Comparison of ENCODE assay signal across 15 cellular contexts in the genomic region with DNA sequence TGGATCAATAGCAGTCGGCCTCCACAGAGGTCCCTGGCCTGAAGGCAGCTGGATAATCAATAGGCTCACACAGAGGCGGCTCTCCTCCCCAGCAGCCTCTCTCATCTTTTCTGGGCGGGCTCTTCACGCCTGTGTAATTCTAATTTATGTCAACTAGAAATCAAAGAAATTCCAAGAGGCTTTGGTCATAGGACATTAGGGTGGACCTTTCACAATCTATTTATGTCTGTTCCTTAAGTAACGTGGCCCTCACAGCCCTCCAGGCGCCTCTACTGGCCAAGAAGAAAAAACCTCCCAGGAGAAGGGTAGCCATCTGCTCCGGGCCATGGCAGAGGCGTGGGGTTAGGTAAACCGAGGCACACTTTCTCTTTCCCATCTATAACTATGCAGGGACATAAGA.
A peak's percentile ranks its signal among the peaks of the same experiment; 100 is the strongest.
DNase-seq lines count a peak whose midpoint lies in the region; ATAC-seq, FAIRE-seq and TF ChIP-seq lines count a peak whose summit lies in the region.
"Had no signal": no experiment of that assay in that cellular context is flagged by ENCODE, and none has a peak within 500 bp of the region (broad histone marks: within the 10 kb centered on the region; RNA-seq: fewer than 3 reads in every experiment).

No MANE protein-coding gene starts in this region.

- no peaks in the 10 kb centered on the region for H3K23me2 ChIP-seq in H1 (ENCODE audit: low read depth, low read length)

- H3K14ac ChIP-seq in IMR-90 (replicated peaks; ENCODE audit: low read depth, low read length), result no peak overlapping the region
- no peak overlapping the region for H3K14ac ChIP-seq in H1 (ENCODE audit: insufficient read length)

- TF ChIP-seq CTCF in IMR-90 (conservative IDR thresholded peaks at IDR 0.05; ENCODE audit: low read depth, low read length) (peak; percentile 35; the same call in 1 of the 2 replicates), H1 (IDR thresholded peaks at IDR 0.05; ENCODE audit: control extremely low read depth in 1 of 3, insufficient read depth in 1 of 3, low read depth in 1 of 3, low read length in 3 of 3) (peak in 1 of 3 experiments; percentile 17; a peak in 1 of 4 replicates)

- no peak overlapping the region for H3K56ac ChIP-seq in IMR-90 (ENCODE audit: extremely low read depth, insufficient read depth, low read length)
- no peak overlapping the region for H3K56ac ChIP-seq in H1 (replicated peaks; ENCODE audit: insufficient read length, low read depth, low read length)

- POLR2A ChIA-PET in IMR-90 (lab: Charles Lee; ENCODE audit: unreplicated experiment) (interaction anchor here (0.6 kb wide), 1 partner anchor 1818 kb away, joined by 3 read pairs; no protein-coding TSS in a partner anchor), H1 (lab: Charles Lee; ENCODE audit: partially characterized antibody) (no interaction called here)

- H3K27ac ChIP-seq in IMR-90 (ENCODE audit: insufficient read depth, low read length) (no peak overlapping the region), H1 (ENCODE audit: low read depth, low read length) (no peak overlapping the region), mesodermal cell (ENCODE audit: low read depth, low read length, severe bottlenecking) (peak overlapping the region; percentile 60)

- H2BK15ac ChIP-seq in IMR-90 (ENCODE audit: low read depth, low read length) (no peak overlapping the region), H1 (ENCODE audit: low read length) (no peak overlapping the region)

- H3K27me3 ChIP-seq in IMR-90 (ENCODE audit: control insufficient read depth, insufficient read depth, low read length) (no peaks in the 10 kb centered on the region), H1 (replicated peaks in 1 of 4; ENCODE audit: control insufficient read depth in 3 of 4, extremely low read depth in 1 of 4, insufficient read depth in 3 of 4, low read length in 3 of 4) (no peaks in the 10 kb centered on the region)

- H2BK20ac ChIP-seq in IMR-90 (ENCODE audit: low read depth, low read length) (no peak overlapping the region), H1 (ENCODE audit: low read length) (no peak overlapping the region)

- no peak overlapping the region for H3K23ac ChIP-seq in IMR-90 (ENCODE audit: low read depth, low read length)
- H3K23ac ChIP-seq in H1 (ENCODE audit: insufficient read length), result no peak overlapping the region

- CTCF ChIA-PET in IMR-90 (lab: Yijun Ruan, JAX) (interaction anchor here (0.8 kb wide), 1 partner anchor 9 kb away, joined by 3 read pairs; no protein-coding TSS in a partner anchor), H1 (lab: Charles Lee; ENCODE audit: partially characterized antibody) (interaction anchor here (0.7 to 1.4 kb wide), 4 partner anchors 8 to 16 kb away, joined by 3 to 4 read pairs (median 4); no protein-coding TSS in a partner anchor)

- H3K4me3 ChIP-seq in IMR-90 (ENCODE audit: insufficient read depth, low read depth, low read length), result no peak overlapping the region
- H3K4me3 ChIP-seq in H1 (ENCODE audit: extremely low read depth in 1 of 4, insufficient read depth in 2 of 4, low read depth in 3 of 4, low read length in 4 of 4), result no peak overlapping the region
- no peak overlapping the region for H3K4me3 ChIP-seq in mesodermal cell (ENCODE audit: extremely low read depth, insufficient read depth, low read length, poor library complexity, severe bottlenecking)
- H3K4me3 ChIP-seq: lung had no signal

- no peak overlapping the region for H2BK12ac ChIP-seq in H1 (ENCODE audit: low read depth, low read length)

- DNase-seq in ACHN, result peak; percentile 25
- DNase-seq in IMR-90, result peak; percentile 59
- no peak for DNase-seq in H1 (ENCODE audit: low read depth in 1 of 2, low spot score in 2 of 2)
- no peak for DNase-seq in NCI-H526 treated with DMSO at 0.1 percent for 48 hours (lab: John Stamatoyannopoulos, UW)
- DNase-seq in stimulated activated CD4-positive, alpha-beta T cell treated with anti-CD3 and anti-CD28 coated beads, Interleukin-1b, Interleukin-23, amount 100 ng/mL, for 48 hours, result no peak
- DNase-seq: activated CD4-positive, alpha-beta T cell treated with anti-CD3 and anti-CD28 coated beads for 1 hour; DMS79 treated with DMSO at 0.1 percent for 48 hours; NCI-H2227 treated with DMSO at 0.1 percent for 48 hours; posterior cingulate gyrus; SHP77 treated with DMSO at 0.1 percent for 48 hours had no signal

- intact Hi-C loops in IMR-90 (cut with micrococcal nuclease), result no loop called here

- H4K8ac ChIP-seq in IMR-90 (ENCODE audit: low read depth in 2 of 2, low read length in 2 of 2) (peak overlapping the region in 1 of 2 experiments; percentile 35; a peak in 1 of 4 replicates), H1 (ENCODE audit: extremely low read depth, insufficient read depth, low read length) (peak overlapping the region; percentile 52; the same call in 1 of the 2 replicates)

- no peak overlapping the region for H2AK9ac ChIP-seq in IMR-90 (replicated peaks; ENCODE audit: low read depth, low read length, poor library complexity)

- H3K79me1 ChIP-seq in IMR-90 (ENCODE audit: low read depth in 1 of 2, low read length in 2 of 2), result no peaks in the 10 kb centered on the region
- H3K79me1 ChIP-seq in H1 (ENCODE audit: low read depth, low read length), result no peaks in the 10 kb centered on the region

- dilution Hi-C loops in IMR-90 (cut with HindIII; ENCODE audit: low sequenced_read_pairs, unreplicated experiment), result no loop called here

- no peaks in the 10 kb centered on the region; the same call in 1 of the 2 replicates for H3K9me1 ChIP-seq in IMR-90 (ENCODE audit: insufficient read depth, low read length)

- TF ChIP-seq RAD21 in IMR-90 (IDR thresholded peaks at IDR 0.05; ENCODE audit: low read length) (no peak), H1 (IDR thresholded peaks at IDR 0.05 in 1 of 2, conservative IDR thresholded peaks at IDR 0.05 in 1 of 2; ENCODE audit: low read depth in 2 of 2, low read length in 2 of 2) (peak in 1 of 2 experiments; percentile 12; a peak in 1 of 4 replicates)

- H3K4me1 ChIP-seq in IMR-90 (ENCODE audit: control insufficient read depth, insufficient read depth, low read length) (peaks cover 3% of the 10 kb centered on the region; the same call in 1 of the 2 replicates), H1 (replicated peaks in 1 of 4; ENCODE audit: control insufficient read depth in 3 of 4, insufficient read depth in 4 of 4, low read length in 3 of 4) (no peaks in the 10 kb centered on the region; a peak in 1 of 7 replicates), mesodermal cell (ENCODE audit: control insufficient read depth, insufficient read depth, low read length, poor library complexity, severe bottlenecking) (peaks cover 30% of the 10 kb centered on the region)

- no peak for FAIRE-seq in H1 (lab: Jason Lieb, UNC)
- FAIRE-seq: A204.1 had no signal

- no peaks in the 10 kb centered on the region for H4K20me1 ChIP-seq in IMR-90 (ENCODE audit: insufficient read depth, low read length)
- H4K20me1 ChIP-seq in H1 (replicated peaks in 1 of 2; ENCODE audit: control insufficient read depth in 1 of 2, insufficient read depth in 2 of 2, low read length in 2 of 2), result no peaks in the 10 kb centered on the region

- peak overlapping the region; percentile 11 for H2AFZ ChIP-seq in IMR-90 (replicated peaks; ENCODE audit: low read length, poor library complexity)
- H2AFZ ChIP-seq in H1 (ENCODE audit: low read length), result no peak overlapping the region

- no peak overlapping the region for H4K5ac ChIP-seq in IMR-90 (ENCODE audit: low read depth, low read length)
- H4K5ac ChIP-seq in H1 (ENCODE audit: insufficient read length, low read depth, low read length), result no peak overlapping the region

- no peak overlapping the region for H3K9ac ChIP-seq in IMR-90 (ENCODE audit: low read depth, low read length)
- H3K9ac ChIP-seq in H1 (replicated peaks in 1 of 4; ENCODE audit: extremely low read depth in 1 of 4, low read depth in 3 of 4, low read length in 3 of 4), result no peak overlapping the region

- no peaks in the 10 kb centered on the region for H3K79me2 ChIP-seq in H1 (ENCODE audit: control insufficient read depth in 1 of 2, insufficient read depth in 2 of 2, low read length in 2 of 2)

- H2BK120ac ChIP-seq in IMR-90 (ENCODE audit: low read depth, low read length) (no peak overlapping the region), H1 (replicated peaks; ENCODE audit: low read depth, low read length) (no peak overlapping the region)

- no peak overlapping the region for H4K91ac ChIP-seq in IMR-90 (ENCODE audit: insufficient read depth, low read depth, low read length)
- H4K91ac ChIP-seq in H1 (replicated peaks; ENCODE audit: insufficient read length, low read length), result no peak overlapping the region

- no peak for TF ChIP-seq EP300 in H1 (IDR thresholded peaks at IDR 0.05; ENCODE audit: borderline replicate concordance in 1 of 2, low read depth in 2 of 2, low read length in 2 of 2)

- H3K36me3 ChIP-seq in IMR-90 (ENCODE audit: control insufficient read depth, insufficient read depth, low read length), result no peaks in the 10 kb centered on the region
- no peaks in the 10 kb centered on the region for H3K36me3 ChIP-seq in H1 (ENCODE audit: control insufficient read depth in 2 of 4, insufficient read depth in 4 of 4, low read length in 3 of 4)
- no peaks in the 10 kb centered on the region for H3K36me3 ChIP-seq in mesodermal cell (ENCODE audit: control insufficient read depth, insufficient read depth, low read length)

- BruUV-seq in IMR-90 (replicated peaks; lab: Mats Ljungman, UMichigan), result no TSS peak

- no peak overlapping the region for H2AK5ac ChIP-seq in IMR-90 (ENCODE audit: low read depth, low read length)
- no peak overlapping the region for H2AK5ac ChIP-seq in H1 (ENCODE audit: low read depth, low read length)

- H3K9me3 ChIP-seq in IMR-90 (ENCODE audit: control insufficient read depth, insufficient read depth, low read length) (no peaks in the 10 kb centered on the region), H1 (ENCODE audit: insufficient read depth in 2 of 2, low read depth in 1 of 2, low read length in 1 of 2) (no peaks in the 10 kb centered on the region), mesodermal cell (ENCODE audit: control insufficient read depth, low read length) (no peaks in the 10 kb centered on the region)

- H3K4ac ChIP-seq in IMR-90 (ENCODE audit: low read depth, low read length) (no peak overlapping the region), H1 (replicated peaks; ENCODE audit: insufficient read length, low read depth, low read length) (no peak overlapping the region)

- no CpG with 5 or more reads among the region's 9 CpGs for WGBS in IMR-90 (ENCODE audit: extremely low coverage in 2 of 2, insufficient read length in 1 of 2), 2 experiments
- WGBS in H1 (ENCODE audit: extremely low coverage in 1 of 2, insufficient coverage in 1 of 2, insufficient read length in 1 of 2, insufficient replicate concordance in 2 of 2, low coverage in 1 of 2, low lambda C conversion rate in 2 of 2, missing lambda C conversion rate in 1 of 2), 2 experiments, result 90% methylated on average over 9 of the region's 9 CpGs; no CpG with 5 or more reads in 1 of the 2 experiments
- 56 to 83% methylated on average over 2 of the region's 9 CpGs for WGBS in mesodermal cell (ENCODE audit: insufficient coverage in 2 of 2), 2 experiments

- H2BK5ac ChIP-seq in IMR-90 (ENCODE audit: low read depth, low read length, poor library complexity, severe bottlenecking) (no peak overlapping the region), H1 (ENCODE audit: low read depth, low read length) (no peak overlapping the region)

- ATAC-seq in IMR-90 (ENCODE audit: low read depth) (peak; percentile 80), GM18858 (IDR thresholded peaks at IDR 0.05; ENCODE audit: unreplicated experiment) (no peak), GM19395 (IDR thresholded peaks at IDR 0.05; ENCODE audit: unreplicated experiment) (no peak)

- in situ Hi-C loops in ACHN (cut with HindIII; ENCODE audit: low pct_ligation_motif_present, low pct_unique_long_range_greater_than_20kb, low sequenced_read_pairs) (no loop called here), IMR-90 (cut with MboI; ENCODE audit: low sequenced_read_pairs) (no loop called here)

- TF ChIP-seq POLR2A in IMR-90 (IDR thresholded peaks at IDR 0.05; ENCODE audit: low read depth, low read length) (no peak), H1 (IDR thresholded peaks at IDR 0.05; ENCODE audit: control extremely low read depth in 1 of 2, low read depth in 2 of 2, low read length in 2 of 2) (no peak)

- H3K4me2 ChIP-seq in IMR-90 (ENCODE audit: low read depth, low read length) (no peak overlapping the region), H1 (ENCODE audit: insufficient read depth in 1 of 2, low read depth in 2 of 2, low read length in 2 of 2) (no peak overlapping the region)

- H3K18ac ChIP-seq in IMR-90 (ENCODE audit: low read depth, low read length) (no peak overlapping the region), H1 (ENCODE audit: extremely low read depth, low read length) (no peak overlapping the region)

Comparison
In these comparisons a context has a peak if more than half of its experiments do, and no peak if none do; other contexts are left out.
1. DNase-seq: peak in ACHN (single experiment) and IMR-90 (single experiment); none in H1 (0 of 2), NCI-H526 treated with DMSO at 0.1 percent for 48 hours (single experiment) and stimulated activated CD4-positive, alpha-beta T cell treated with anti-CD3 and anti-CD28 coated beads, Interleukin-1b, Interleukin-23, amount 100 ng/mL, for 48 hours (single experiment).